In the genomic region with DNA sequence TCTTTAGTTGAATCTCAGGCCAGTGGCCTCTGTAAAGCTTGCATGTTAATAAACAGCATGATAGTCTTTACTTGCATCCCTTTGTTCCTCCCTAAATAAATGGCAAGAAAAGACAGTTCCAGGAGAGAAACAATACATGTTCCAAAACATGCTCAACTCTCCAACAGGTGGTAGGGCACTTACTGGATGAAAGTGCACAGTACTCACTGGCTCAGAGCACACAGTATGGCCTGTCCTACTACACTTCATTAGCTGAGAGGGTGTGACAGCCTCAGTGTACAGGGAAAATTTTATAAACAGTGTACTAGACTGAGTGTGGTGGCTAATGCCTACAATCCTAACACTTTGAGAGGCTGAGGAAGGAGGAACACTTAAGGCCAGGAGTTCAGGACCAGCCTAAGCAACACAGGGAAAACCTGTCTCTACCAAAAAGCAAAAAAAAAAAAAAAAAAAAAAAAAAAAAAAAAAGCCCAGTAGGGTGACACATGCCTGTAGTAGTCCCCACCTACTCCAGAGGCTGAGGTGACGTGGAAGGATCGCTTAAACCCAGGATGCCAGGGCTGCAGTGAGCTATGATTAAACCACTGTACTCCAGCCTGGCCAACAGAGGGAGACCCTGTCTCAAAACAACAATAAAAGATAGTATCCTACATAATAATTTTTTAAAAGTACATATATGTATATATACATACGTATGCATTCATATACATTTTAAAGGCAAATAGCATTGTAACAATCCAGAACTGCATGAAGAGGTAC, we compare ENCODE assay signal across 9 cellular contexts. TPM values are rescaled to one million over a fixed set of nuclear protein-coding genes. Genes with fewer than 3 reads are reported as not detected.
DNase-seq lines count a peak whose midpoint lies in the region; ATAC-seq and TF ChIP-seq lines count a peak whose summit lies in the region.
"Had no signal": no experiment of that assay in that cellular context is flagged by ENCODE, and none has a peak within 500 bp of the region (broad histone marks: within the 10 kb centered on the region; RNA-seq: fewer than 3 reads in every experiment).

No MANE protein-coding gene starts in this region.

- H3K27me3 ChIP-seq in foreskin keratinocyte, result no peaks in the 10 kb centered on the region

- intact Hi-C loops in lower leg skin (cut with DNase I; ENCODE audit: low total_unique reads), result no loop called here

- TF ChIP-seq CTCF in GM13977 (IDR thresholded peaks at IDR 0.05; ENCODE audit: extremely low read depth, insufficient read depth, missing control alignments) (peak; percentile 20), foreskin keratinocyte (conservative IDR thresholded peaks at IDR 0.05) (peak; percentile 71), lower leg skin (IDR thresholded peaks at IDR 0.05) (no peak)

- H3K4me3 ChIP-seq in lower leg skin (ENCODE audit: low read depth, poor library complexity, severe bottlenecking), result no peak overlapping the region

- DNase-seq in AG20443 (ENCODE audit: low spot score) (peak; percentile 9), GM13977 (ENCODE audit: low spot score) (no peak), foreskin keratinocyte (peak; percentile 47 to 81), NCI-H1436 (lab: John Stamatoyannopoulos, UW) (no peak), lower leg skin (ENCODE audit: low spot score in 2 of 2) (no peak), NOMO-1 (lab: John Stamatoyannopoulos, UW; ENCODE audit: unreplicated experiment in 2 of 2) (no peak)
- peak; percentile 9 for DNase-seq in activated T-cell treated with anti-CD3 and anti-CD28 coated beads, Interleukin-2, amount 50 U/mL, for 4 hours
- DNase-seq: NCI-H69 had no signal

- no peak overlapping the region for H3K4me3 Mint-ChIP-seq in activated T-cell treated with anti-CD3 and anti-CD28 coated beads, Interleukin-2, amount 50 U/mL, for 4 hours

- H3K27me3 Mint-ChIP-seq in activated T-cell treated with anti-CD3 and anti-CD28 coated beads, Interleukin-2, amount 50 U/mL, for 4 hours (ENCODE audit: low read depth), result no peaks in the 10 kb centered on the region

- 81 to 87% methylated on average over 3 of the region's 3 CpGs for WGBS in lower leg skin, 2 donors

- H3K36me3 Mint-ChIP-seq in activated T-cell treated with anti-CD3 and anti-CD28 coated beads, Interleukin-2, amount 50 U/mL, for 4 hours (ENCODE audit: insufficient read depth), result peaks cover 12% of the 10 kb centered on the region

- peaks cover 14% of the 10 kb centered on the region for H3K4me1 ChIP-seq in foreskin keratinocyte

- peaks cover 39% of the 10 kb centered on the region for H3K4me1 Mint-ChIP-seq in activated T-cell treated with anti-CD3 and anti-CD28 coated beads, Interleukin-2, amount 50 U/mL, for 4 hours (ENCODE audit: low read depth)

- H3K9me3 Mint-ChIP-seq in activated T-cell treated with anti-CD3 and anti-CD28 coated beads, Interleukin-2, amount 50 U/mL, for 4 hours, result no peaks in the 10 kb centered on the region

- ATAC-seq in activated T-cell treated with anti-CD3 and anti-CD28 coated beads, Interleukin-2, amount 50 U/mL, for 4 hours, result peak; percentile 66 to 77
- peak; percentile 98 for ATAC-seq in foreskin keratinocyte
- no peak for ATAC-seq in HG03196 (IDR thresholded peaks at IDR 0.05; ENCODE audit: unreplicated experiment)

- in situ Hi-C loops in GM13977 (cut with MboI; ENCODE audit: low pct_unique_long_range_greater_than_20kb, low sequenced_read_pairs, unreplicated experiment), result loop anchor here (10.0 kb wide), 1 partner anchor 156 kb away; no protein-coding TSS in a partner anchor

- H3K27ac ChIP-seq in foreskin keratinocyte, result peak overlapping the region; percentile 70

- no peak for TF ChIP-seq POLR2A in lower leg skin (IDR thresholded peaks at IDR 0.05)

RNA-seq across cellular contexts. Expression of a gene that starts 51.9 kb away (rescaled TPM):
- total RNA-seq in activated T-cell treated with anti-CD3 and anti-CD28 coated beads, Interleukin-2, amount 50 U/mL, for 4 hours, result 10 to 100 TPM; 21.0 to 31.5 (median 24.7) TPM
- total RNA-seq in foreskin keratinocyte (18.4 and 21.1 TPM in 2 replicates), lower leg skin (10 to 100 TPM; 18.9 to 25.0 (median 19.3) TPM)
- 2.9 and 3.3 TPM in 2 replicates for polyA plus RNA-seq in foreskin keratinocyte

Comparison
In these comparisons a context has a peak if more than half of its experiments do, and no peak if none do; other contexts are left out.
1. DNase-seq: peak in AG20443 (single experiment), activated T-cell treated with anti-CD3 and anti-CD28 coated beads, Interleukin-2, amount 50 U/mL, for 4 hours (single experiment) and foreskin keratinocyte (2 of 2); none in GM13977 (single experiment), NCI-H1436 (single experiment), lower leg skin (0 of 2) and NOMO-1 (0 of 2).
2. CTCF ChIP-seq: peak in GM13977 (single experiment) and foreskin keratinocyte (single experiment); none in lower leg skin (0 of 3).